ENCODE assay signal across 1 cellular context in the genomic region with DNA sequence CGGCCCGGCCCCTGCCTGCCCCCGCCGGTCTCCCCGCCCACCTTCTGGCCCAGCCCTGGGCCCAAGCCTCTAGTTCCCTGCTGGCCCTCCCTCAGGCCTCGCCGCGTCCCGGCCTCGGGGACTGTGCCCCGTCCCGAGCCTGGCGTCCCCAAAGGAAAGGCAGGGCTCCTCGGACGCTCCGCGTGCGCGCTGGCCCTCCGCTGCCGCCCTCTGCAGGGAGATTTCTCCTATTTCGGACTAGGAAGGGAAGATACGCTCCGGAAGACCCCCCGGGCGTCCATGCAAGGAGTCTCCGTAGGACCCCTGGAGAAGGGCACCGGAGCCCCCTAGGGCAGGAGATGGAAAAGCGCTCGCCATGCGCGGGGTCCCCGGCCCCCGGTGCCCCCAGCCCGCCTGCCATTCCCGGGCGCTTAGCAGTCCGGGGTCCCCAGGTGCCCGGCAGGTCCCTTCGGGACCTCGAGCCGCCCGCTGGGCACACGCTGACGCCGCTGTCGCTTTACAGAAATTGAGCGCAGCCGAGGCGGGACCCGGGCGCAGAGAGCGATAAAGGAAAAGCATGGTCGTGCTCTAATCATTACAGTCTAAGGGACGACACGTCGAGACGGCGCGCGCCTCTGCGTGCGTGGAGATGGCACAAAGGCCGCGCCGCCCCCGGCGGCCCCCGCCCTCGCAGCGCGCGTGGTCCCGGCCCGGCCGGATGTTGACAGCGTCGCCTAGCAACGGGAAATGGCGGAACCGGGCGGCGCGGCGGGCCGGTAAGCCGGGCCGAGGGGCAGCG.
A peak's percentile ranks its signal among the peaks of the same experiment; 100 is the strongest.
TF ChIP-seq lines count a peak whose summit lies in the region.

A gene with protein sequence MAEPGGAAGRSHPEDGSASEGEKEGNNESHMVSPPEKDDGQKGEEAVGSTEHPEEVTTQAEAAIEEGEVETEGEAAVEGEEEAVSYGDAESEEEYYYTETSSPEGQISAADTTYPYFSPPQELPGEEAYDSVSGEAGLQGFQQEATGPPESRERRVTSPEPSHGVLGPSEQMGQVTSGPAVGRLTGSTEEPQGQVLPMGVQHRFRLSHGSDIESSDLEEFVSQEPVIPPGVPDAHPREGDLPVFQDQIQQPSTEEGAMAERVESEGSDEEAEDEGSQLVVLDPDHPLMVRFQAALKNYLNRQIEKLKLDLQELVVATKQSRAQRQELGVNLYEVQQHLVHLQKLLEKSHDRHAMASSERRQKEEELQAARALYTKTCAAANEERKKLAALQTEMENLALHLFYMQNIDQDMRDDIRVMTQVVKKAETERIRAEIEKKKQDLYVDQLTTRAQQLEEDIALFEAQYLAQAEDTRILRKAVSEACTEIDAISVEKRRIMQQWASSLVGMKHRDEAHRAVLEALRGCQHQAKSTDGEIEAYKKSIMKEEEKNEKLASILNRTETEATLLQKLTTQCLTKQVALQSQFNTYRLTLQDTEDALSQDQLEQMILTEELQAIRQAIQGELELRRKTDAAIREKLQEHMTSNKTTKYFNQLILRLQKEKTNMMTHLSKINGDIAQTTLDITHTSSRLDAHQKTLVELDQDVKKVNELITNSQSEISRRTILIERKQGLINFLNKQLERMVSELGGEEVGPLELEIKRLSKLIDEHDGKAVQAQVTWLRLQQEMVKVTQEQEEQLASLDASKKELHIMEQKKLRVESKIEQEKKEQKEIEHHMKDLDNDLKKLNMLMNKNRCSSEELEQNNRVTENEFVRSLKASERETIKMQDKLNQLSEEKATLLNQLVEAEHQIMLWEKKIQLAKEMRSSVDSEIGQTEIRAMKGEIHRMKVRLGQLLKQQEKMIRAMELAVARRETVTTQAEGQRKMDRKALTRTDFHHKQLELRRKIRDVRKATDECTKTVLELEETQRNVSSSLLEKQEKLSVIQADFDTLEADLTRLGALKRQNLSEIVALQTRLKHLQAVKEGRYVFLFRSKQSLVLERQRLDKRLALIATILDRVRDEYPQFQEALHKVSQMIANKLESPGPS (plus strand): TSS at position 706 of the 778 bp plus-strand sequence. CDS start 21 bp downstream, at position 727.

TF ChIP-seq in HepG2, 621 proteins besides CTCF, POLR2A, EP300 and RAD21 (continued from another document):
- 0 out of 2 replicates have a peak, but pooled peaks have one; percentile 40 for TF ChIP-seq ZNF33B (CRISPR knock-in tag; IDR thresholded peaks at IDR 0.05)
- TF ChIP-seq ZNF790 (CRISPR knock-in tag; IDR thresholded peaks at IDR 0.05; ENCODE audit: borderline replicate concordance): peak; percentile 80; the same call in 1 of the 2 replicates
- TF ChIP-seq, protein P1, sequence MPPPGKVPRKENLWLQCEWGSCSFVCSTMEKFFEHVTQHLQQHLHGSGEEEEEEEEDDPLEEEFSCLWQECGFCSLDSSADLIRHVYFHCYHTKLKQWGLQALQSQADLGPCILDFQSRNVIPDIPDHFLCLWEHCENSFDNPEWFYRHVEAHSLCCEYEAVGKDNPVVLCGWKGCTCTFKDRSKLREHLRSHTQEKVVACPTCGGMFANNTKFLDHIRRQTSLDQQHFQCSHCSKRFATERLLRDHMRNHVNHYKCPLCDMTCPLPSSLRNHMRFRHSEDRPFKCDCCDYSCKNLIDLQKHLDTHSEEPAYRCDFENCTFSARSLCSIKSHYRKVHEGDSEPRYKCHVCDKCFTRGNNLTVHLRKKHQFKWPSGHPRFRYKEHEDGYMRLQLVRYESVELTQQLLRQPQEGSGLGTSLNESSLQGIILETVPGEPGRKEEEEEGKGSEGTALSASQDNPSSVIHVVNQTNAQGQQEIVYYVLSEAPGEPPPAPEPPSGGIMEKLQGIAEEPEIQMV (CRISPR knock-in tag; IDR thresholded peaks at IDR 0.05; ENCODE audit: low read depth): 0 out of 2 replicates have a peak, but pooled peaks have one; percentile 34
- peak; percentile 92 for TF ChIP-seq GABPB1 (CRISPR knock-in tag; IDR thresholded peaks at IDR 0.05)
- TF ChIP-seq, protein P2, sequence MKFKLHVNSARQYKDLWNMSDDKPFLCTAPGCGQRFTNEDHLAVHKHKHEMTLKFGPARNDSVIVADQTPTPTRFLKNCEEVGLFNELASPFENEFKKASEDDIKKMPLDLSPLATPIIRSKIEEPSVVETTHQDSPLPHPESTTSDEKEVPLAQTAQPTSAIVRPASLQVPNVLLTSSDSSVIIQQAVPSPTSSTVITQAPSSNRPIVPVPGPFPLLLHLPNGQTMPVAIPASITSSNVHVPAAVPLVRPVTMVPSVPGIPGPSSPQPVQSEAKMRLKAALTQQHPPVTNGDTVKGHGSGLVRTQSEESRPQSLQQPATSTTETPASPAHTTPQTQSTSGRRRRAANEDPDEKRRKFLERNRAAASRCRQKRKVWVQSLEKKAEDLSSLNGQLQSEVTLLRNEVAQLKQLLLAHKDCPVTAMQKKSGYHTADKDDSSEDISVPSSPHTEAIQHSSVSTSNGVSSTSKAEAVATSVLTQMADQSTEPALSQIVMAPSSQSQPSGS (CRISPR knock-in tag; IDR thresholded peaks at IDR 0.05): no peak
- TF ChIP-seq DNMT3B (CRISPR knock-in tag; conservative IDR thresholded peaks at IDR 0.05): 0 out of 2 replicates have a peak, but pooled peaks have one; percentile 36
- TF ChIP-seq NRL (CRISPR knock-in tag; IDR thresholded peaks at IDR 0.05; ENCODE audit: borderline replicate concordance): peak; percentile 61; the same call in 1 of the 2 replicates
- TF ChIP-seq CBFB (CRISPR knock-in tag; IDR thresholded peaks at IDR 0.05): 0 out of 2 replicates have a peak, but pooled peaks have one; percentile 25
- no peak for TF ChIP-seq TRIM24 (CRISPR knock-in tag; IDR thresholded peaks at IDR 0.05)
- peak; percentile 20; the same call in 1 of the 2 replicates for TF ChIP-seq NFE2L1 (CRISPR knock-in tag; IDR thresholded peaks at IDR 0.05; ENCODE audit: borderline replicate concordance)
- peak; percentile 33; the same call in 1 of the 2 replicates for TF ChIP-seq HCFC1 (IDR thresholded peaks at IDR 0.05; ENCODE audit: low read depth, low read length)
- TF ChIP-seq ZNF337 (CRISPR knock-in tag; IDR thresholded peaks at IDR 0.05; ENCODE audit: borderline replicate concordance, low read depth): no peak
- TF ChIP-seq, protein P3, sequence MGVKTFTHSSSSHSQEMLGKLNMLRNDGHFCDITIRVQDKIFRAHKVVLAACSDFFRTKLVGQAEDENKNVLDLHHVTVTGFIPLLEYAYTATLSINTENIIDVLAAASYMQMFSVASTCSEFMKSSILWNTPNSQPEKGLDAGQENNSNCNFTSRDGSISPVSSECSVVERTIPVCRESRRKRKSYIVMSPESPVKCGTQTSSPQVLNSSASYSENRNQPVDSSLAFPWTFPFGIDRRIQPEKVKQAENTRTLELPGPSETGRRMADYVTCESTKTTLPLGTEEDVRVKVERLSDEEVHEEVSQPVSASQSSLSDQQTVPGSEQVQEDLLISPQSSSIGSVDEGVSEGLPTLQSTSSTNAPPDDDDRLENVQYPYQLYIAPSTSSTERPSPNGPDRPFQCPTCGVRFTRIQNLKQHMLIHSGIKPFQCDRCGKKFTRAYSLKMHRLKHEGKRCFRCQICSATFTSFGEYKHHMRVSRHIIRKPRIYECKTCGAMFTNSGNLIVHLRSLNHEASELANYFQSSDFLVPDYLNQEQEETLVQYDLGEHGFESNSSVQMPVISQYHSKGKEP (CRISPR knock-in tag; IDR thresholded peaks at IDR 0.05): 0 out of 2 replicates have a peak, but pooled peaks have one; percentile 53
- TF ChIP-seq FOXA3 (CRISPR knock-in tag; IDR thresholded peaks at IDR 0.05): peak; percentile 72
- TF ChIP-seq, protein P4, sequence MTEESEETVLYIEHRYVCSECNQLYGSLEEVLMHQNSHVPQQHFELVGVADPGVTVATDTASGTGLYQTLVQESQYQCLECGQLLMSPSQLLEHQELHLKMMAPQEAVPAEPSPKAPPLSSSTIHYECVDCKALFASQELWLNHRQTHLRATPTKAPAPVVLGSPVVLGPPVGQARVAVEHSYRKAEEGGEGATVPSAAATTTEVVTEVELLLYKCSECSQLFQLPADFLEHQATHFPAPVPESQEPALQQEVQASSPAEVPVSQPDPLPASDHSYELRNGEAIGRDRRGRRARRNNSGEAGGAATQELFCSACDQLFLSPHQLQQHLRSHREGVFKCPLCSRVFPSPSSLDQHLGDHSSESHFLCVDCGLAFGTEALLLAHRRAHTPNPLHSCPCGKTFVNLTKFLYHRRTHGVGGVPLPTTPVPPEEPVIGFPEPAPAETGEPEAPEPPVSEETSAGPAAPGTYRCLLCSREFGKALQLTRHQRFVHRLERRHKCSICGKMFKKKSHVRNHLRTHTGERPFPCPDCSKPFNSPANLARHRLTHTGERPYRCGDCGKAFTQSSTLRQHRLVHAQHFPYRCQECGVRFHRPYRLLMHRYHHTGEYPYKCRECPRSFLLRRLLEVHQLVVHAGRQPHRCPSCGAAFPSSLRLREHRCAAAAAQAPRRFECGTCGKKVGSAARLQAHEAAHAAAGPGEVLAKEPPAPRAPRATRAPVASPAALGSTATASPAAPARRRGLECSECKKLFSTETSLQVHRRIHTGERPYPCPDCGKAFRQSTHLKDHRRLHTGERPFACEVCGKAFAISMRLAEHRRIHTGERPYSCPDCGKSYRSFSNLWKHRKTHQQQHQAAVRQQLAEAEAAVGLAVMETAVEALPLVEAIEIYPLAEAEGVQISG (CRISPR knock-in tag; IDR thresholded peaks at IDR 0.05): peak; percentile 26; the same call in 1 of the 2 replicates
- TF ChIP-seq KDM5B (CRISPR knock-in tag; IDR thresholded peaks at IDR 0.05; ENCODE audit: borderline replicate concordance): peak; percentile 90; the same call in 1 of the 2 replicates
- peak; percentile 8 for TF ChIP-seq ZNF883 (CRISPR knock-in tag; IDR thresholded peaks at IDR 0.05; ENCODE audit: not compliant biosample characterization)
- TF ChIP-seq, protein P5, sequence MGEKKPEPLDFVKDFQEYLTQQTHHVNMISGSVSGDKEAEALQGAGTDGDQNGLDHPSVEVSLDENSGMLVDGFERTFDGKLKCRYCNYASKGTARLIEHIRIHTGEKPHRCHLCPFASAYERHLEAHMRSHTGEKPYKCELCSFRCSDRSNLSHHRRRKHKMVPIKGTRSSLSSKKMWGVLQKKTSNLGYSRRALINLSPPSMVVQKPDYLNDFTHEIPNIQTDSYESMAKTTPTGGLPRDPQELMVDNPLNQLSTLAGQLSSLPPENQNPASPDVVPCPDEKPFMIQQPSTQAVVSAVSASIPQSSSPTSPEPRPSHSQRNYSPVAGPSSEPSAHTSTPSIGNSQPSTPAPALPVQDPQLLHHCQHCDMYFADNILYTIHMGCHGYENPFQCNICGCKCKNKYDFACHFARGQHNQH (CRISPR knock-in tag; IDR thresholded peaks at IDR 0.05): peak; percentile 34
- TF ChIP-seq KDM2A (CRISPR knock-in tag; IDR thresholded peaks at IDR 0.05; ENCODE audit: borderline replicate concordance, low read depth): peak; percentile 48
- TF ChIP-seq ETV6 (CRISPR knock-in tag; conservative IDR thresholded peaks at IDR 0.05): peak; percentile 52
- TF ChIP-seq FOXM1 (CRISPR knock-in tag; IDR thresholded peaks at IDR 0.05): peak; percentile 73; the same call in 1 of the 2 replicates
- TF ChIP-seq, protein P6, sequence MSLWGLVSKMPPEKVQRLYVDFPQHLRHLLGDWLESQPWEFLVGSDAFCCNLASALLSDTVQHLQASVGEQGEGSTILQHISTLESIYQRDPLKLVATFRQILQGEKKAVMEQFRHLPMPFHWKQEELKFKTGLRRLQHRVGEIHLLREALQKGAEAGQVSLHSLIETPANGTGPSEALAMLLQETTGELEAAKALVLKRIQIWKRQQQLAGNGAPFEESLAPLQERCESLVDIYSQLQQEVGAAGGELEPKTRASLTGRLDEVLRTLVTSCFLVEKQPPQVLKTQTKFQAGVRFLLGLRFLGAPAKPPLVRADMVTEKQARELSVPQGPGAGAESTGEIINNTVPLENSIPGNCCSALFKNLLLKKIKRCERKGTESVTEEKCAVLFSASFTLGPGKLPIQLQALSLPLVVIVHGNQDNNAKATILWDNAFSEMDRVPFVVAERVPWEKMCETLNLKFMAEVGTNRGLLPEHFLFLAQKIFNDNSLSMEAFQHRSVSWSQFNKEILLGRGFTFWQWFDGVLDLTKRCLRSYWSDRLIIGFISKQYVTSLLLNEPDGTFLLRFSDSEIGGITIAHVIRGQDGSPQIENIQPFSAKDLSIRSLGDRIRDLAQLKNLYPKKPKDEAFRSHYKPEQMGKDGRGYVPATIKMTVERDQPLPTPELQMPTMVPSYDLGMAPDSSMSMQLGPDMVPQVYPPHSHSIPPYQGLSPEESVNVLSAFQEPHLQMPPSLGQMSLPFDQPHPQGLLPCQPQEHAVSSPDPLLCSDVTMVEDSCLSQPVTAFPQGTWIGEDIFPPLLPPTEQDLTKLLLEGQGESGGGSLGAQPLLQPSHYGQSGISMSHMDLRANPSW (CRISPR knock-in tag; IDR thresholded peaks at IDR 0.05; ENCODE audit: borderline replicate concordance): 0 out of 2 replicates have a peak, but pooled peaks have one; percentile 52
- peak; percentile 78 for TF ChIP-seq PHF21A (CRISPR knock-in tag; IDR thresholded peaks at IDR 0.05)
- peak; percentile 83; the same call in 1 of the 2 replicates for TF ChIP-seq SRY (CRISPR knock-in tag; IDR thresholded peaks at IDR 0.05)
- TF ChIP-seq THAP11 (CRISPR knock-in tag; IDR thresholded peaks at IDR 0.05): peak; percentile 61
- no peak; the same call in 1 of the 2 replicates for TF ChIP-seq ZNF350 (CRISPR knock-in tag; IDR thresholded peaks at IDR 0.05; ENCODE audit: borderline replicate concordance, low read depth)
- peak; percentile 18 for TF ChIP-seq IKZF4 (CRISPR knock-in tag; IDR thresholded peaks at IDR 0.05; ENCODE audit: borderline replicate concordance, low read depth, not compliant biosample characterization)
- no peak for TF ChIP-seq HNF4A (CRISPR knock-in tag; IDR thresholded peaks at IDR 0.05)
- peak; percentile 90 for TF ChIP-seq RFX1 (IDR thresholded peaks at IDR 0.05)
- TF ChIP-seq, protein P7, sequence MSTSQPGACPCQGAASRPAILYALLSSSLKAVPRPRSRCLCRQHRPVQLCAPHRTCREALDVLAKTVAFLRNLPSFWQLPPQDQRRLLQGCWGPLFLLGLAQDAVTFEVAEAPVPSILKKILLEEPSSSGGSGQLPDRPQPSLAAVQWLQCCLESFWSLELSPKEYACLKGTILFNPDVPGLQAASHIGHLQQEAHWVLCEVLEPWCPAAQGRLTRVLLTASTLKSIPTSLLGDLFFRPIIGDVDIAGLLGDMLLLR (CRISPR knock-in tag; IDR thresholded peaks at IDR 0.05): peak; percentile 97; the same call in 1 of the 2 replicates
- TF ChIP-seq MEIS2 (CRISPR knock-in tag; IDR thresholded peaks at IDR 0.05): peak; percentile 27; the same call in 1 of the 2 replicates
- TF ChIP-seq, protein P8, sequence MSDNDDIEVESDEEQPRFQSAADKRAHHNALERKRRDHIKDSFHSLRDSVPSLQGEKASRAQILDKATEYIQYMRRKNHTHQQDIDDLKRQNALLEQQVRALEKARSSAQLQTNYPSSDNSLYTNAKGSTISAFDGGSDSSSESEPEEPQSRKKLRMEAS (IDR thresholded peaks at IDR 0.05): peak; percentile 93
